In genomic region chr2:149329068-149329467, GRCh38 we compare ENCODE assay signal across 1 cellular context.
TF ChIP-seq lines count a peak whose summit lies in the region.

No MANE protein-coding gene starts in this region.

TF ChIP-seq in H1, 55 proteins besides CTCF, POLR2A, EP300 and RAD21 (continued from another document):
- no peak for TF ChIP-seq GABPA (IDR thresholded peaks at IDR 0.05; ENCODE audit: borderline replicate concordance, insufficient read depth, low read length)
